Comparison of ENCODE assay signal across 23 cellular contexts in the genomic region with DNA sequence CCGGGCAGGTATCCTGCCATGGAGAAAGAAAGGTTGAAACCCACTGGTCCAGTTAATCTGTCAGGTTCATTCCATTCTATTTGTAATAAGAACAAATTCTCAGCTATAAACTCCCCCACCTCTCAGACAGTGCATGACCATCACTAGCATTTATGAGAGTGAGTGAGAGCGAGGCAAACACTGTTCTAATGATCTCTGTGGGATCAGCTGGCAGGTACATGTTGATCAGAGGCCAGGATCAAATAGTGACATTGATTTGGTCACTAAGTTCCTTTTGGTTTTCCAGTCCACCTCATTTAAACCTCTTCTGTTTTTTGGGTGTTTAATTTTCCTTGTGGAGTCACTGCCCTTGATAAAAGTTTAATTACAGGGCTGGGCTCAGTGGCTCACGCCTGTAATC.
"Had no signal": no experiment of that assay in that cellular context is flagged by ENCODE, and none has a peak within 500 bp of the region (broad histone marks: within the 10 kb centered on the region; RNA-seq: fewer than 3 reads in every experiment).

No MANE protein-coding gene starts in this region.

- H3K27me3 ChIP-seq: colonic mucosa, dorsolateral prefrontal cortex, esophagus muscularis mucosa, esophagus squamous epithelium, foreskin keratinocyte, gastrocnemius medialis, gastroesophageal sphincter, heart left ventricle, heart right ventricle had no signal

- H3K27ac Mint-ChIP-seq: dendritic cell treated with granulocyte-macrophage colony-stimulating factor and Interleukin-4, amounts not matched to agents 40 ng/mL and 50 ng/mL, for 4 days; effector memory CD8-positive, alpha-beta T cell; endodermal cell had no signal

- H3K9me3 Mint-ChIP-seq: dendritic cell treated with granulocyte-macrophage colony-stimulating factor and Interleukin-4, amounts not matched to agents 40 ng/mL and 50 ng/mL, for 4 days; effector memory CD8-positive, alpha-beta T cell; endodermal cell had no signal

- DNase-seq: colonic mucosa; cortex of kidney; dorsolateral prefrontal cortex; effector CD4-positive, alpha-beta T cell; effector CD8-positive, alpha-beta T cell; effector memory CD4-positive, alpha-beta T cell; effector memory CD8-positive, alpha-beta T cell; endodermal cell; esophagus squamous epithelium; foreskin keratinocyte; foreskin melanocyte; gastrocnemius medialis; glutamatergic neuron; head of caudate nucleus; heart left ventricle; heart right ventricle had no signal

- H3K4me1 ChIP-seq: colonic mucosa, esophagus muscularis mucosa, esophagus squamous epithelium, foreskin keratinocyte, gastrocnemius medialis, gastroesophageal sphincter, heart left ventricle, heart right ventricle had no signal

- H3K36me3 ChIP-seq: colonic mucosa, esophagus muscularis mucosa, esophagus squamous epithelium, gastrocnemius medialis, gastroesophageal sphincter, heart left ventricle, heart right ventricle had no signal

- H3K4me3 ChIP-seq: colonic mucosa, coronary artery, dorsolateral prefrontal cortex, esophagus muscularis mucosa, esophagus squamous epithelium, gastrocnemius medialis, gastroesophageal sphincter, heart left ventricle, heart right ventricle had no signal

- ATAC-seq: effector memory CD8-positive, alpha-beta T cell; esophagus mucosa; gastrocnemius medialis; gastroesophageal sphincter; heart left ventricle; heart right ventricle had no signal

- FAIRE-seq: colon had no signal

- H3K9me3 ChIP-seq: colonic mucosa, esophagus muscularis mucosa, esophagus squamous epithelium, gastrocnemius medialis, gastroesophageal sphincter, heart left ventricle, heart right ventricle had no signal

- H3K27ac ChIP-seq: colonic mucosa, coronary artery, dorsolateral prefrontal cortex, epithelial cell of prostate, esophagus muscularis mucosa, esophagus squamous epithelium, foreskin keratinocyte, gastrocnemius medialis, gastroesophageal sphincter, heart left ventricle, heart right ventricle had no signal
